Comparison of ENCODE assay signal across 7 cellular contexts in the genomic region with DNA sequence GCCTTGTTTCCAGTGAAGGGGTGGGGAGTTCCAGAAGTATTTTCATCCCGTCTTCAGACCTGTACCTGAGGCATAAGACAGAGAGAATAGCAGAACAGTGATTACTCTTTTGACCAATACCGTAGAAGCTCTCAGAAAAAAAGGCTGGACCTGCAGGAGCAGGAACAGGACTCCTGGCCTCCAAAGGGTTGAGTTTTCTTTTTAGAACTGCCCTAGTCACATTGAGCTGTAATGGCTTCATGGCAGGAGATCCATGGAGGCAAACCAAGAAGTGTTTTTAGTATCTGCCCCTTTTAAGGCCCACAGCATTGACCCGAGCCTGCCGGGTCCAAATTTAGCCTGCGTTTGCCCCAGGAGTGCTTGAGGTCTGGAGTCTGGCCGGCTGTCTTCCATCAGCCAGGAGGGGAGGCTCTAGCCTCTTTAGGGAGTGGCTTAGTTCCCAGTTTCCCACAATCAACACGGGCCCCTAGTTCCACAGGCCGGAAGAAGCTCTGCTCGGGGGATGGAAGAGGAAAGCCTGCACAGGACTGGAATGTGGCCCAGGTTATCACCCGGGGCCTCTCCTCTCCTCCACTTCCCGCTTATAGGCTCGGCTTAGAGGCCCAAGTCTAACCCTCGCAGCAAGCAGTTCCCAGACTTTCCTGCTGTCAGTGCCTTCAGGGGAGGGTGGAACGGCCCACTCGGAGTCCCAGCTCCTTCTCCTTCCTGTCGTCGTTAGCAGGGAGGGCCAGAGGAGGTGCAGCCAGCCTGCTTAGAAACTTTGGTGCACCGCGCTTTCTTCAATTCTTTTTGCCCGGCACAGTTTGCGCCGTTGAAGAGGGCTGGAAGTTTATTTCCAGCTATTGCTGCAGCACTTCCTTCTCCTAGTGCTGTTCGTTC.
A peak's percentile ranks its signal among the peaks of the same experiment; 100 is the strongest.
DNase-seq lines count a peak whose midpoint lies in the region; ATAC-seq and TF ChIP-seq lines count a peak whose summit lies in the region.

No MANE protein-coding gene starts in this region.

- peak overlapping the region; percentile 85 to 88 for H3K27ac ChIP-seq in lung (ENCODE audit: low read depth in 1 of 2, low read length in 1 of 2)
- peak overlapping the region; percentile 78 to 95 (median 93) for H3K27ac ChIP-seq in tibial nerve
- no peak overlapping the region for H3K27ac ChIP-seq in MM.1S (ENCODE audit: low read length)

- H3K4me1 ChIP-seq in Loucy (ENCODE audit: insufficient read depth, low read length, poor library complexity, severe bottlenecking) (peaks cover 87% of the 10 kb centered on the region), lung (ENCODE audit: control insufficient read depth in 2 of 2, insufficient read depth in 2 of 2, low read length in 2 of 2) (peaks cover 20 to 72% of the 10 kb centered on the region in 2 donors), tibial nerve (peaks cover 0 to 84% (median 58%) of the 10 kb centered on the region in 4 donors), MM.1S (ENCODE audit: low read length) (0 out of 2 replicates have a peak, but pooled peaks cover 5% of the 10 kb centered on the region)

- peak overlapping the region; percentile 62 for H3K9ac ChIP-seq in Loucy (ENCODE audit: low read depth, low read length, poor library complexity, severe bottlenecking)
- no peak overlapping the region for H3K9ac ChIP-seq in MM.1S (ENCODE audit: low read length)

- H3K4me3 ChIP-seq in Loucy (ENCODE audit: low read length, poor library complexity, severe bottlenecking) (peak overlapping the region; percentile 70), lung (no peak overlapping the region), tibial nerve (peak overlapping the region; percentile 13 to 42 (median 23)), MM.1S (ENCODE audit: low read length) (no peak overlapping the region)

- peak; percentile 91 for DNase-seq in dermis blood vessel endothelial cell
- peak; percentile 55 for DNase-seq in lung (ENCODE audit: low spot score)
- DNase-seq in tibial nerve (ENCODE audit: low spot score in 2 of 2): peak; percentile 36 to 57
- DNase-seq in NCI-H2107 treated with DMSO at 0.1 percent for 48 hours (lab: John Stamatoyannopoulos, UW; ENCODE audit: unreplicated experiment): no peak
- no peak for DNase-seq in MM.1S
- no peak for DNase-seq in stimulated activated CD4-positive, alpha-beta T cell treated with anti-CD3 and anti-CD28 coated beads, Interleukin-2, amount 100 ng/mL, for 48 hours

- H3K9me2 ChIP-seq in Loucy (replicated peaks; ENCODE audit: low read depth, low read length) (no peaks in the 10 kb centered on the region), MM.1S (replicated peaks; ENCODE audit: insufficient read depth, low read length) (no peaks in the 10 kb centered on the region)

- H3K79me2 ChIP-seq in Loucy (ENCODE audit: insufficient read depth, low read length) (peaks cover 95% of the 10 kb centered on the region), MM.1S (ENCODE audit: low read length) (peaks cover 100% of the 10 kb centered on the region)

- no peak overlapping the region for H2AFZ ChIP-seq in Loucy (ENCODE audit: low read length)
- H2AFZ ChIP-seq in MM.1S (ENCODE audit: low read length): no peak overlapping the region

- H3F3A ChIP-seq in Loucy (ENCODE audit: low read depth) (0 out of 2 replicates have a peak, but pooled peaks cover 5% of the 10 kb centered on the region), MM.1S (ENCODE audit: insufficient read depth, low read length) (no peaks in the 10 kb centered on the region)

- peaks cover 3% of the 10 kb centered on the region; the same call in 1 of the 2 replicates for H3K36me3 ChIP-seq in Loucy (ENCODE audit: insufficient read depth, low read length)
- no peaks in the 10 kb centered on the region for H3K36me3 ChIP-seq in lung (ENCODE audit: control insufficient read depth in 2 of 2, insufficient read depth in 2 of 2, low read length in 2 of 2)
- H3K36me3 ChIP-seq in tibial nerve: no peaks in the 10 kb centered on the region
- H3K36me3 ChIP-seq in MM.1S (replicated peaks; ENCODE audit: insufficient read depth, low read length): no peaks in the 10 kb centered on the region

- H3K9me3 ChIP-seq in Loucy (ENCODE audit: insufficient read depth, low read depth, low read length) (no peaks in the 10 kb centered on the region), lung (ENCODE audit: control insufficient read depth in 2 of 2, insufficient read depth in 1 of 2, low read length in 1 of 2) (no peaks in the 10 kb centered on the region), tibial nerve (no peaks in the 10 kb centered on the region), MM.1S (replicated peaks; ENCODE audit: insufficient read depth, low read length) (no peaks in the 10 kb centered on the region)

- no peaks in the 10 kb centered on the region for H3K27me3 ChIP-seq in Loucy (ENCODE audit: insufficient read depth, low read length, poor library complexity, severe bottlenecking)
- no peaks in the 10 kb centered on the region for H3K27me3 ChIP-seq in lung (ENCODE audit: control insufficient read depth, insufficient read depth)
- no peaks in the 10 kb centered on the region for H3K27me3 ChIP-seq in tibial nerve
- no peaks in the 10 kb centered on the region for H3K27me3 ChIP-seq in MM.1S (replicated peaks; ENCODE audit: insufficient read depth, low read length)

- TF ChIP-seq POLR2A in tibial nerve (IDR thresholded peaks at IDR 0.05): peak in 1 of 2 donors; percentile 36

- H3K4me2 ChIP-seq in Loucy (ENCODE audit: low read depth, low read length, poor library complexity, severe bottlenecking): peak overlapping the region; percentile 86
- no peak overlapping the region for H3K4me2 ChIP-seq in MM.1S (ENCODE audit: low read depth, low read length)

- ATAC-seq in lung (ENCODE audit: insufficient read depth, low FRiP score): peak; percentile 36

- TF ChIP-seq CTCF in Loucy (conservative IDR thresholded peaks at IDR 0.05; ENCODE audit: low read length): no peak
- TF ChIP-seq CTCF in lung (IDR thresholded peaks at IDR 0.05; ENCODE audit: control extremely low read depth, extremely low read depth): no peak
- TF ChIP-seq CTCF in tibial nerve (IDR thresholded peaks at IDR 0.05): peak in 2 of 5 experiments; percentile 8 to 26
- TF ChIP-seq CTCF in MM.1S (IDR thresholded peaks at IDR 0.05; ENCODE audit: low read length): no peak

- 11 to 24% methylated on average over 23 of the region's 23 CpGs for WGBS in lung, 2 donors
- 12 to 17% methylated on average over 17 to 21 of the region's 23 CpGs for WGBS in tibial nerve, 2 donors

- H4K20me1 ChIP-seq in Loucy (ENCODE audit: insufficient read depth, low read length, poor library complexity, severe bottlenecking): peaks cover 15% of the 10 kb centered on the region
- H4K20me1 ChIP-seq in MM.1S (ENCODE audit: insufficient read depth, low read length): peaks cover 15% of the 10 kb centered on the region; the same call in 1 of the 2 replicates

- TF ChIP-seq EP300 in tibial nerve (IDR thresholded peaks at IDR 0.05): peak in 1 of 2 donors; percentile 71

Comparison
In these comparisons a context has a peak if more than half of its experiments do, and no peak if none do; other contexts are left out.
1. H3K4me3 ChIP-seq: peak in Loucy (single experiment) and tibial nerve (4 of 4); none in lung (single experiment) and MM.1S (single experiment).
2. DNase-seq: peak in dermis blood vessel endothelial cell (single experiment), lung (single experiment) and tibial nerve (2 of 2); none in NCI-H2107 treated with DMSO at 0.1 percent for 48 hours (single experiment), MM.1S (single experiment) and stimulated activated CD4-positive, alpha-beta T cell treated with anti-CD3 and anti-CD28 coated beads, Interleukin-2, amount 100 ng/mL, for 48 hours (0 of 2).